Comparison of ENCODE assay signal across 24 cellular contexts in genomic region chr4:187354740-187355139, GRCh38.
"Had no signal": no experiment of that assay in that cellular context is flagged by ENCODE, and none has a peak within 500 bp of the region (broad histone marks: within the 10 kb centered on the region; RNA-seq: fewer than 3 reads in every experiment).

No MANE protein-coding gene starts in this region.

- H3K27me3 Mint-ChIP-seq: activated CD4-positive, alpha-beta memory T cell treated with anti-CD3 and anti-CD28 coated beads, Interleukin-2, amount 10 ng/mL, durations not matched to agents 7 days and 5 days; activated CD4-positive, alpha-beta T cell treated with anti-CD3 and anti-CD28 coated beads, Interleukin-2, amount 10 ng/mL, durations not matched to agents 24 days and 14 days; activated naive CD4-positive, alpha-beta T cell treated with anti-CD3 and anti-CD28 coated beads, Interleukin-2, amount 50 U/mL, for 24 hours; naive B cell had no signal

- H3K27ac Mint-ChIP-seq: activated CD4-positive, alpha-beta memory T cell treated with anti-CD3 and anti-CD28 coated beads, Interleukin-2, amount 10 ng/mL, durations not matched to agents 7 days and 5 days; activated CD4-positive, alpha-beta T cell treated with anti-CD3 and anti-CD28 coated beads, Interleukin-2, amount 10 ng/mL, durations not matched to agents 24 days and 14 days; activated T-helper 2 cell treated with anti-CD3 and anti-CD28 coated beads, Interferon-gamma antibody, Interleukin-2, Interleukin-4, amounts not matched to agents 10 μg/mL and 5 μg/mL and 100 μg/mL, durations not matched to agents 14 hours and 24 hours and 36 hours; mesothelial cell of epicardium; T-helper 1 cell treated with Interleukin-12 subunit alpha and Interleukin-12 subunit beta and Interleukin-4 antibody, amounts not matched to agents 30 μg/mL and 1 μg/mL, for 36 hours had no signal

- H3K4me3 ChIP-seq: heart right ventricle, pancreas, psoas muscle, spleen, suprapubic skin, tibial artery had no signal

- H3K4me1 Mint-ChIP-seq: activated CD4-positive, alpha-beta memory T cell treated with anti-CD3 and anti-CD28 coated beads, Interleukin-2, amount 10 ng/mL, durations not matched to agents 7 days and 5 days; activated CD4-positive, alpha-beta T cell treated with anti-CD3 and anti-CD28 coated beads, Interleukin-2, amount 10 ng/mL, durations not matched to agents 24 days and 14 days; activated naive CD4-positive, alpha-beta T cell treated with anti-CD3 and anti-CD28 coated beads, Interleukin-2, amount 50 U/mL, for 24 hours; naive B cell had no signal

- H3K36me3 ChIP-seq: heart right ventricle, pancreas, spleen, suprapubic skin, tibial artery, WERI-Rb-1 had no signal

- H3K4me1 ChIP-seq: heart right ventricle, pancreas, psoas muscle, spleen, suprapubic skin, tibial artery had no signal

- H3K9me3 ChIP-seq: pancreas, psoas muscle, suprapubic skin, tibial artery had no signal

- DNase-seq: activated CD4-positive, alpha-beta memory T cell treated with anti-CD3 and anti-CD28 coated beads, Interleukin-2, amount 10 ng/mL, durations not matched to agents 7 days and 5 days; activated CD4-positive, alpha-beta T cell treated with anti-CD3 and anti-CD28 coated beads, Interleukin-2, amount 10 ng/mL, durations not matched to agents 24 days and 14 days; activated CD8-positive, alpha-beta memory T cell treated with anti-CD3 and anti-CD28 coated beads, Interleukin-2, amount 50 U/mL, for 48 hours; activated T-cell treated with anti-CD3 and anti-CD28 coated beads, Interleukin-2, amount 50 U/mL, for 4 hours; effector memory CD4-positive, alpha-beta T cell; foreskin fibroblast; heart right ventricle; left cardiac atrium; left ventricle myocardium superior; naive B cell; pancreas; psoas muscle; spleen; stimulated activated naive CD4-positive, alpha-beta T cell; SW 1271; T-helper 9 cell; tibial artery; WERI-Rb-1 had no signal

- H3K9me3 Mint-ChIP-seq: activated naive CD4-positive, alpha-beta T cell treated with anti-CD3 and anti-CD28 coated beads, Interleukin-2, amount 50 U/mL, for 24 hours; mesothelial cell of epicardium had no signal

- H3K36me3 Mint-ChIP-seq: activated naive CD4-positive, alpha-beta T cell treated with anti-CD3 and anti-CD28 coated beads, Interleukin-2, amount 50 U/mL, for 24 hours; mesothelial cell of epicardium; naive B cell had no signal

- H3K27me3 ChIP-seq: heart right ventricle, pancreas, spleen, suprapubic skin, tibial artery had no signal

- ATAC-seq: activated CD4-positive, CD25-positive, alpha-beta regulatory T cell treated with anti-CD3 and anti-CD28 coated beads, Interleukin-2, amount 50 U/mL, for 24 hours; activated T-cell treated with anti-CD3 and anti-CD28 coated beads, Interleukin-2, amount 50 U/mL, for 4 hours; heart right ventricle; left cardiac atrium; left ventricle myocardium superior; pancreas; psoas muscle had no signal

- H3K27ac ChIP-seq: heart right ventricle, pancreas, psoas muscle, spleen, suprapubic skin, tibial artery, WERI-Rb-1 had no signal

- H3K4me3 Mint-ChIP-seq: activated CD4-positive, alpha-beta memory T cell treated with anti-CD3 and anti-CD28 coated beads, Interleukin-2, amount 10 ng/mL, durations not matched to agents 7 days and 5 days; activated CD4-positive, alpha-beta T cell treated with anti-CD3 and anti-CD28 coated beads, Interleukin-2, amount 10 ng/mL, durations not matched to agents 24 days and 14 days; activated naive CD4-positive, alpha-beta T cell treated with anti-CD3 and anti-CD28 coated beads, Interleukin-2, amount 50 U/mL, for 24 hours; activated T-cell treated with anti-CD3 and anti-CD28 coated beads, Interleukin-2, amount 50 U/mL, for 4 hours; mesothelial cell of epicardium; naive B cell; T-helper 1 cell treated with Interleukin-12 subunit alpha and Interleukin-12 subunit beta and Interleukin-4 antibody, amounts not matched to agents 30 μg/mL and 1 μg/mL, for 36 hours had no signal
